ENCODE assay signal across 9 cellular contexts in the genomic region with DNA sequence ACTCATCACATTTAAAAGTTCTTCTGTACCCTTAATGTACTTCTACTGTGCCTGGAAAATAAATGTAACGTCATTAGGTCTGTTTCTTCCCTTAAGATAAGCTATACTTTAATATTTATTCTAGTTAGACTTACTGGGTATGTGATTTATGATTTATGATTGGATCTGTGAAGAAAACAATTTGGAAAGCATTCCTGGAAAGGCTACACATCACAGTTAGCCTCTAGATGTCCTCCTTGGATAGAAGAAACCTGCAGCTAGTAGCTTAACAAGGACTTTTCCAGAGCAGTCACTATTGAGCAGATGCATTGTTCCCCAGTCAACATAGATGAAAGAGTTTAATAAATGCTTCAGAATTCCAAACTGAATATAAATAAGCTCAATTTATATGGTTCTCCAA. TPM values are rescaled to one million over a fixed set of nuclear protein-coding genes. Genes with fewer than 3 reads are reported as not detected.
DNase-seq lines count a peak whose midpoint lies in the region; ATAC-seq, FAIRE-seq and TF ChIP-seq lines count a peak whose summit lies in the region.
"Had no signal": no experiment of that assay in that cellular context is flagged by ENCODE, and none has a peak within 500 bp of the region (broad histone marks: within the 10 kb centered on the region; RNA-seq: fewer than 3 reads in every experiment).

No MANE protein-coding gene starts in this region.

- H3K27me3 Mint-ChIP-seq in activated T-helper 2 cell treated with anti-CD3 and anti-CD28 coated beads, Interferon-gamma antibody, Interleukin-2, Interleukin-4, amounts not matched to agents 10 μg/mL and 5 μg/mL and 100 μg/mL, durations not matched to agents 14 hours and 24 hours and 36 hours (ENCODE audit: low read depth), result no peaks in the 10 kb centered on the region
- H3K27me3 Mint-ChIP-seq: activated naive CD8-positive, alpha-beta T cell treated with anti-CD3 and anti-CD28 coated beads, Interleukin-2, amount 10 ng/mL, durations not matched to agents 7 days and 5 days had no signal

- no peaks in the 10 kb centered on the region for H3K9me1 ChIP-seq in K562 (ENCODE audit: control insufficient read depth, insufficient read depth, low read length)

- in situ Hi-C loops in KBM-7 (cut with MboI; ENCODE audit: low pct_unique_long_range_greater_than_20kb, low sequenced_read_pairs) (no loop called here), K562 (cut with MboI) (no loop called here)

- H3K36me3 ChIP-seq in K562 (ENCODE audit: control insufficient read depth, insufficient read depth, low read length) (no peaks in the 10 kb centered on the region), right lobe of liver (no peaks in the 10 kb centered on the region)

- no peaks in the 10 kb centered on the region for H3K9me3 Mint-ChIP-seq in activated T-helper 2 cell treated with anti-CD3 and anti-CD28 coated beads, Interferon-gamma antibody, Interleukin-2, Interleukin-4, amounts not matched to agents 10 μg/mL and 5 μg/mL and 100 μg/mL, durations not matched to agents 14 hours and 24 hours and 36 hours
- H3K9me3 Mint-ChIP-seq: activated naive CD8-positive, alpha-beta T cell treated with anti-CD3 and anti-CD28 coated beads, Interleukin-2, amount 10 ng/mL, durations not matched to agents 7 days and 5 days had no signal

- no peaks in the 10 kb centered on the region for H3K79me2 ChIP-seq in K562 (ENCODE audit: control insufficient read depth, insufficient read depth, low read length)

- H3K9ac ChIP-seq in K562 (ENCODE audit: insufficient read depth in 1 of 2, low read depth in 2 of 2, low read length in 2 of 2), result no peak overlapping the region

- POLR2A ChIA-PET in K562 (lab: Yijun Ruan, JAX), result interaction anchor here (0.6 kb wide), 2 partner anchors 9 to 18 kb away, joined by 3 read pairs; no protein-coding TSS in a partner anchor

- peak; percentile 44 for DNase-seq in COR-L47 (lab: John Stamatoyannopoulos, UW)
- DNase-seq in KBM-7, result peak; percentile 21
- peak in 2 of 4 experiments; percentile 28 to 44 for DNase-seq in K562 (ENCODE audit: extremely low read depth in 1 of 4, low spot score in 3 of 4)
- DNase-seq in right lobe of liver, result no peak
- no peak for DNase-seq in activated T-helper 2 cell treated with anti-CD3 and anti-CD28 coated beads, Interferon-gamma antibody, Interleukin-2, Interleukin-4, amounts not matched to agents 10 μg/mL and 5 μg/mL and 100 μg/mL, durations not matched to agents 14 hours and 24 hours and 36 hours (ENCODE audit: low spot score)
- DNase-seq: activated naive CD8-positive, alpha-beta T cell treated with anti-CD3 and anti-CD28 coated beads, Interleukin-2, amount 10 ng/mL, durations not matched to agents 7 days and 5 days had no signal

- H2AFZ ChIP-seq in K562 (ENCODE audit: low read depth, low read length), result no peak overlapping the region

- H3K36me3 Mint-ChIP-seq in activated T-helper 2 cell treated with anti-CD3 and anti-CD28 coated beads, Interferon-gamma antibody, Interleukin-2, Interleukin-4, amounts not matched to agents 10 μg/mL and 5 μg/mL and 100 μg/mL, durations not matched to agents 14 hours and 24 hours and 36 hours (ENCODE audit: low read depth), result no peaks in the 10 kb centered on the region
- H3K36me3 Mint-ChIP-seq: activated naive CD8-positive, alpha-beta T cell treated with anti-CD3 and anti-CD28 coated beads, Interleukin-2, amount 10 ng/mL, durations not matched to agents 7 days and 5 days had no signal

- TF ChIP-seq POLR2A in K562 (conservative IDR thresholded peaks at IDR 0.05) (no peak), right lobe of liver (IDR thresholded peaks at IDR 0.05) (no peak)

- H3K4me1 ChIP-seq in K562 (replicated peaks in 1 of 2; ENCODE audit: control insufficient read depth in 2 of 2, insufficient read depth in 2 of 2, low read length in 2 of 2), result no peaks in the 10 kb centered on the region; a peak in 1 of 5 replicates
- no peaks in the 10 kb centered on the region for H3K4me1 ChIP-seq in right lobe of liver

- no peaks in the 10 kb centered on the region for H4K20me1 ChIP-seq in K562 (replicated peaks; ENCODE audit: control insufficient read depth, insufficient read depth, low read length)

- peak; percentile 55 to 85 (median 56); a peak in 4 of 6 replicates for TF ChIP-seq CTCF in K562 (IDR thresholded peaks at IDR 0.05 in 2 of 3, conservative IDR thresholded peaks at IDR 0.05 in 1 of 3; ENCODE audit: insufficient read depth in 2 of 3, low read depth in 1 of 3, low read length in 3 of 3)
- peak; percentile 49 to 62 (median 57) for TF ChIP-seq CTCF in right lobe of liver (IDR thresholded peaks at IDR 0.05)

- no peaks in the 10 kb centered on the region for H3K4me1 Mint-ChIP-seq in activated T-helper 2 cell treated with anti-CD3 and anti-CD28 coated beads, Interferon-gamma antibody, Interleukin-2, Interleukin-4, amounts not matched to agents 10 μg/mL and 5 μg/mL and 100 μg/mL, durations not matched to agents 14 hours and 24 hours and 36 hours (ENCODE audit: low read depth)
- H3K4me1 Mint-ChIP-seq: activated naive CD8-positive, alpha-beta T cell treated with anti-CD3 and anti-CD28 coated beads, Interleukin-2, amount 10 ng/mL, durations not matched to agents 7 days and 5 days had no signal

- H3K27ac ChIP-seq in K562 (ENCODE audit: extremely low read depth, low read depth, low read length), result no peak overlapping the region
- no peak overlapping the region for H3K27ac ChIP-seq in right lobe of liver

- H3K27me3 ChIP-seq in K562 (ENCODE audit: control insufficient read depth in 2 of 2, insufficient read depth in 2 of 2, low read length in 2 of 2) (no peaks in the 10 kb centered on the region; a peak in 1 of 5 replicates), right lobe of liver (no peaks in the 10 kb centered on the region)

- intact Hi-C loops in K562 (cut with micrococcal nuclease), result loop anchor here (1.0 to 10.0 kb wide), 6 partner anchors 41 to 563 kb away; a partner anchor contains a TSS
- intact Hi-C loops in right lobe of liver (cut with DNase I), result loop anchor here in 1 of 2 donors (10.0 kb wide), 1 partner anchor 123 kb away; no protein-coding TSS in a partner anchor
- intact Hi-C loops in activated T-helper 2 cell treated with anti-CD3 and anti-CD28 coated beads, Interferon-gamma antibody, Interleukin-2, Interleukin-4, amounts not matched to agents 10 μg/mL and 5 μg/mL and 100 μg/mL, durations not matched to agents 14 hours and 24 hours and 36 hours (cut with micrococcal nuclease), result loop anchor here (1.0 kb wide), 1 partner anchor 118 kb away; no protein-coding TSS in a partner anchor

- H3K27ac Mint-ChIP-seq in activated T-helper 2 cell treated with anti-CD3 and anti-CD28 coated beads, Interferon-gamma antibody, Interleukin-2, Interleukin-4, amounts not matched to agents 10 μg/mL and 5 μg/mL and 100 μg/mL, durations not matched to agents 14 hours and 24 hours and 36 hours, result no peak overlapping the region
- H3K27ac Mint-ChIP-seq: activated naive CD8-positive, alpha-beta T cell treated with anti-CD3 and anti-CD28 coated beads, Interleukin-2, amount 10 ng/mL, durations not matched to agents 7 days and 5 days had no signal

- WGBS in K562 (ENCODE audit: insufficient coverage, low coverage, missing lambda C conversion rate), result 0% methylated on average over 1 of the region's 1 CpG
- 5% methylated on average over 1 of the region's 1 CpG for WGBS in right lobe of liver (ENCODE audit: insufficient coverage, low coverage, low lambda C conversion rate, missing lambda C conversion rate)

- peak; percentile 80 to 94 for TF ChIP-seq RAD21 in K562 (CRISPR knock-in tag; conservative IDR thresholded peaks at IDR 0.05 in 1 of 2, IDR thresholded peaks at IDR 0.05 in 1 of 2)

- CTCF ChIA-PET in K562 (lab: Yijun Ruan, JAX; ENCODE audit: low intra/inter-chr PET ratio), result interaction anchor here (0.6 to 1.7 kb wide), 5 partner anchors 114 to 348 kb away, joined by 4 to 17 read pairs (median 4); a partner anchor contains a TSS

- FAIRE-seq in K562 (lab: Jason Lieb, UNC), result no peak

- H3K4me3 ChIP-seq in K562 (no peak overlapping the region), right lobe of liver (no peak overlapping the region)

- H3K4me3 Mint-ChIP-seq in activated T-helper 2 cell treated with anti-CD3 and anti-CD28 coated beads, Interferon-gamma antibody, Interleukin-2, Interleukin-4, amounts not matched to agents 10 μg/mL and 5 μg/mL and 100 μg/mL, durations not matched to agents 14 hours and 24 hours and 36 hours (ENCODE audit: low read depth), result no peak overlapping the region
- H3K4me3 Mint-ChIP-seq: activated naive CD8-positive, alpha-beta T cell treated with anti-CD3 and anti-CD28 coated beads, Interleukin-2, amount 10 ng/mL, durations not matched to agents 7 days and 5 days had no signal

- H3K9me3 ChIP-seq in K562 (replicated peaks; ENCODE audit: control insufficient read depth, insufficient read depth, low read depth, low read length) (no peaks in the 10 kb centered on the region), right lobe of liver (no peaks in the 10 kb centered on the region)

- H3K4me2 ChIP-seq in K562 (ENCODE audit: insufficient read depth, low read length), result no peak overlapping the region

- ATAC-seq in K562 (peak; percentile 84), right lobe of liver (peak; percentile 81 to 95 (median 90)), HG03442 (IDR thresholded peaks at IDR 0.05; ENCODE audit: unreplicated experiment) (no peak), HG03135 (IDR thresholded peaks at IDR 0.05; ENCODE audit: unreplicated experiment) (no peak), GM19452 (IDR thresholded peaks at IDR 0.05; ENCODE audit: unreplicated experiment) (no peak)

- no TSS peak for BruUV-seq in K562 (replicated peaks; lab: Mats Ljungman, UMichigan)

- TF ChIP-seq EP300 in K562 (IDR thresholded peaks at IDR 0.05; ENCODE audit: low read length), result no peak

RNA-seq across cellular contexts. Expression of a gene that starts 22.2 kb away (rescaled TPM):
- total RNA-seq in K562 (2011; cell fraction: chromatin; rRNA removed; ENCODE audit: low replicate concordance), result 41.6 and 59.9 TPM in 2 replicates
- total RNA-seq in K562 (2011; cell fraction: nucleolus; rRNA removed), result 17.2 and 21.7 TPM in 2 replicates
- 31.7 and 41.7 TPM in 2 replicates for total RNA-seq in K562 (2011; cell fraction: nucleoplasm; rRNA removed)
- total RNA-seq in K562 (2014; rRNA removed), result 6.1 and 6.6 TPM in 2 replicates
- total RNA-seq in K562 (2014; rRNA removed; fragmentation: Illumina TruSeq; extraction: Trizol), result 9.5 and 10.9 TPM in 2 replicates
- 8.6 and 9.2 TPM in 2 replicates for total RNA-seq in K562 (2015; rRNA removed; fragmentation: Illumina TruSeq; extraction: Trizol)
- total RNA-seq in K562 (2021), result 14.1 and 15.0 TPM in 2 replicates
- 8.1 and 9.4 TPM in 2 replicates for polyA plus RNA-seq in K562 (2011; rRNA removed)
- 4.6 and 6.3 TPM in 2 replicates for polyA plus RNA-seq in K562 (2011; cell fraction: cytosol; rRNA removed)
- polyA plus RNA-seq in K562 (2011; cell fraction: nucleus; rRNA removed), result 7.2 and 7.7 TPM in 2 replicates
- polyA plus RNA-seq in K562 (2012), result 5.5 and 6.0 TPM in 2 replicates
- polyA plus RNA-seq in K562 (2014; fragmentation: Illumina TruSeq; extraction: Trizol), result 8.7 and 8.9 TPM in 2 replicates
- polyA plus RNA-seq in K562 (2014; fragmentation: Nextera tagmentation; extraction: Ambion mirVana), result 1 to 10 TPM; 1.4 to 2.2 TPM
- 5.6 and 5.8 TPM in 2 replicates for polyA plus RNA-seq in K562 (2014; rRNA removed)
- 30.6 and 32.6 TPM in 2 replicates for polyA minus RNA-seq in K562 (2011; rRNA and poly(A)+ RNA removed)
- polyA minus RNA-seq in K562 (2011; cell fraction: cytosol; rRNA and poly(A)+ RNA removed), result 15.8 and 16.8 TPM in 2 replicates
- 10.0 and 15.8 TPM in 2 replicates for polyA minus RNA-seq in K562 (2011; cell fraction: nucleus; rRNA and poly(A)+ RNA removed)
- 1 to 10 TPM; 3.8 to 7.7 (median 5.6) TPM for total RNA-seq in right lobe of liver
- 7.7 and 8.5 TPM in 2 replicates for total RNA-seq in activated T-helper 2 cell treated with anti-CD3 and anti-CD28 coated beads, Interferon-gamma antibody, Interleukin-2, Interleukin-4, amounts not matched to agents 10 μg/mL and 5 μg/mL and 100 μg/mL, durations not matched to agents 14 hours and 24 hours and 36 hours

RNA-seq across cellular contexts. Expression of a gene that starts 41.9 kb away (rescaled TPM):
- 26.8 and 37.2 TPM in 2 replicates for total RNA-seq in K562 (2011; cell fraction: chromatin; rRNA removed; ENCODE audit: low replicate concordance)
- 9.2 and 10.4 TPM in 2 replicates for total RNA-seq in K562 (2011; cell fraction: nucleolus; rRNA removed)
- 16.6 and 22.4 TPM in 2 replicates for total RNA-seq in K562 (2011; cell fraction: nucleoplasm; rRNA removed)
- total RNA-seq in K562 (2014; rRNA removed) (5.5 and 7.5 TPM in 2 replicates), K562 (2014; rRNA removed; fragmentation: Illumina TruSeq; extraction: Trizol) (23.5 and 31.4 TPM in 2 replicates), K562 (2015; rRNA removed; fragmentation: Illumina TruSeq; extraction: Trizol) (17.3 and 18.4 TPM in 2 replicates), K562 (2021) (24.1 and 24.3 TPM in 2 replicates), right lobe of liver (10 to 100 TPM in 4 of 6 experiments, 1 to 10 TPM in 2; 5.8 to 20.5 (median 14.3) TPM)
- polyA plus RNA-seq in K562 (2011; rRNA removed) (20.5 and 29.1 TPM in 2 replicates), K562 (2014; fragmentation: Illumina TruSeq; extraction: Trizol) (23.1 and 25.4 TPM in 2 replicates), K562 (2014; fragmentation: Nextera tagmentation; extraction: Ambion mirVana) (10 to 100 TPM in 1 of 2 experiments, 1 to 10 TPM in 1; 9.2 to 11.9 TPM), K562 (2014; rRNA removed) (9.8 and 11.1 TPM in 2 replicates)
- polyA plus RNA-seq in K562 (2011; cell fraction: cytosol; rRNA removed), result 7.1 and 16.4 TPM in 2 replicates
- 6.3 and 11.4 TPM in 2 replicates for polyA plus RNA-seq in K562 (2011; cell fraction: nucleus; rRNA removed)
- 9.4 and 13.0 TPM in 2 replicates for polyA plus RNA-seq in K562 (2012)
- polyA minus RNA-seq in K562 (2011; rRNA and poly(A)+ RNA removed), result 44.0 and 47.0 TPM in 2 replicates
- 8.6 and 12.0 TPM in 2 replicates for polyA minus RNA-seq in K562 (2011; cell fraction: cytosol; rRNA and poly(A)+ RNA removed)
- polyA minus RNA-seq in K562 (2011; cell fraction: nucleus; rRNA and poly(A)+ RNA removed), result 3.1 and 6.1 TPM in 2 replicates
- total RNA-seq in activated T-helper 2 cell treated with anti-CD3 and anti-CD28 coated beads, Interferon-gamma antibody, Interleukin-2, Interleukin-4, amounts not matched to agents 10 μg/mL and 5 μg/mL and 100 μg/mL, durations not matched to agents 14 hours and 24 hours and 36 hours, result 39.2 and 40.3 TPM in 2 replicates

Comparison
In these comparisons a context has a peak if more than half of its experiments do, and no peak if none do; other contexts are left out.
1. DNase-seq: peak in COR-L47 (single experiment) and KBM-7 (single experiment); none in right lobe of liver (0 of 3) and activated T-helper 2 cell treated with anti-CD3 and anti-CD28 coated beads, Interferon-gamma antibody, Interleukin-2, Interleukin-4, amounts not matched to agents 10 μg/mL and 5 μg/mL and 100 μg/mL, durations not matched to agents 14 hours and 24 hours and 36 hours (single experiment).
2. ATAC-seq: peak in K562 (single experiment) and right lobe of liver (4 of 4); none in HG03442 (single experiment), HG03135 (single experiment) and GM19452 (single experiment).